ENCODE assay signal across 8 cellular contexts in the genomic region with DNA sequence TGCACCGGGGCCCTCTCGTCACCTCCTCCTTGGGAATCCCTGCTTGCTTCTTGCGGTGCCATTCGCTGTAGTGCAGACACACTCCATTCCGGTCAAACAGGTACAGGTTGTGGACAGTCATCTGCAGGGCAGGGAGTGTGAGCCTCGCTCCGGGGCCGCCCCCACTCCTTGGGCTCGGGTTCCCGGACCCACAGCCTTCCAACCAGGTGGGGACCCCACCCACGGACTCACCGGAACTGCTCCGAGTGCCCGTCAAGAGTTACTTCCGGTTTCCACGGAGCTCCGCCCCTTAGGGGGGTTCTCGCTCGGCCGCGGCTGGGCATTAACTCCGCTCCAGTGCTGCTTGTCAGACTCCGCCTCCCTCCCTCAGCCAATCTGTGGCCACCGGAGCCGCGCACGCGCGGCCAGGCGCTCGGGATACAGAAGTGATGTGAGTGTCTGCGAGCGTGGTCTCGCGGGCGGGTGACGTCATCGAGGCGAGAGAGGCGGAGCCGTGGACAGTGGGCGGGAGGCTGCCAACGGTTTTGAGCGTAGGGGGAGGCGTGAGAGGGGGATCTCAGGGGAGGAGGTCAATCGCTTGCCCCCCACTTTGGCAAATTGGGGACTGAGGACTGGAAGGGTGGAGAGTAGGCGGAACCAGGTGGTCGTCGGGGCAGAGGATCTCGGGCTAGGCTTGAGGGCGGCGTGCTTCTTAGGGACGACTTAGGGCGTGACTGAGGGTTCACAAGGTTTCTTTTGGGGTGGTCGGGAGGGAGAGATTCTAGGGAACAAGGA. TPM values are rescaled to one million over a fixed set of nuclear protein-coding genes. Genes with fewer than 3 reads are reported as not detected.
DNase-seq lines count a peak whose midpoint lies in the region; ATAC-seq and TF ChIP-seq lines count a peak whose summit lies in the region.

A gene with protein sequence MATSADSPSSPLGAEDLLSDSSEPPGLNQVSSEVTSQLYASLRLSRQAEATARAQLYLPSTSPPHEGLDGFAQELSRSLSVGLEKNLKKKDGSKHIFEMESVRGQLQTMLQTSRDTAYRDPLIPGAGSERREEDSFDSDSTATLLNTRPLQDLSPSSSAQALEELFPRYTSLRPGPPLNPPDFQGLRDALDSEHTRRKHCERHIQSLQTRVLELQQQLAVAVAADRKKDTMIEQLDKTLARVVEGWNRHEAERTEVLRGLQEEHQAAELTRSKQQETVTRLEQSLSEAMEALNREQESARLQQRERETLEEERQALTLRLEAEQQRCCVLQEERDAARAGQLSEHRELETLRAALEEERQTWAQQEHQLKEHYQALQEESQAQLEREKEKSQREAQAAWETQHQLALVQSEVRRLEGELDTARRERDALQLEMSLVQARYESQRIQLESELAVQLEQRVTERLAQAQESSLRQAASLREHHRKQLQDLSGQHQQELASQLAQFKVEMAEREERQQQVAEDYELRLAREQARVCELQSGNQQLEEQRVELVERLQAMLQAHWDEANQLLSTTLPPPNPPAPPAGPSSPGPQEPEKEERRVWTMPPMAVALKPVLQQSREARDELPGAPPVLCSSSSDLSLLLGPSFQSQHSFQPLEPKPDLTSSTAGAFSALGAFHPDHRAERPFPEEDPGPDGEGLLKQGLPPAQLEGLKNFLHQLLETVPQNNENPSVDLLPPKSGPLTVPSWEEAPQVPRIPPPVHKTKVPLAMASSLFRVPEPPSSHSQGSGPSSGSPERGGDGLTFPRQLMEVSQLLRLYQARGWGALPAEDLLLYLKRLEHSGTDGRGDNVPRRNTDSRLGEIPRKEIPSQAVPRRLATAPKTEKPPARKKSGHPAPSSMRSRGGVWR (plus strand): TSS at position 498 of the 774 bp plus-strand sequence. CDS start 874 bp downstream, outside the sequence.
A gene with protein sequence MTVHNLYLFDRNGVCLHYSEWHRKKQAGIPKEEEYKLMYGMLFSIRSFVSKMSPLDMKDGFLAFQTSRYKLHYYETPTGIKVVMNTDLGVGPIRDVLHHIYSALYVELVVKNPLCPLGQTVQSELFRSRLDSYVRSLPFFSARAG (minus strand): TSS at position 238 of the 774 bp plus-strand sequence. CDS start 117 bp downstream, at position 121.

- intact Hi-C loops in CD14-positive monocyte (cut with micrococcal nuclease): loop anchor here in 1 of 2 donors (5.0 kb wide), 1 partner anchor 90 kb away; no protein-coding TSS in a partner anchor

- peak within 1 kb of the TSS; percentile 95 to 100 (median 99) for H3K27ac Mint-ChIP-seq in CD14-positive monocyte

- WGBS in liver: under 1% methylated on average over 55 of the region's 55 CpGs

- peaks cover 0 to 2% (median 0%) of the 10 kb centered on the region in 7 donors for H3K9me3 Mint-ChIP-seq in CD14-positive monocyte

- H3K27me3 Mint-ChIP-seq in CD14-positive monocyte (ENCODE audit: low read depth in 3 of 3): peaks cover 0 to 4% (median 1%) of the 10 kb centered on the region in 3 donors

- peak within 1 kb of the TSS; percentile 97 to 100 for H3K4me3 Mint-ChIP-seq in CD14-positive monocyte

- peak; percentile 97 for ATAC-seq in GM19397 (IDR thresholded peaks at IDR 0.05; ENCODE audit: unreplicated experiment)
- peak; percentile 92 for ATAC-seq in HG03571 (IDR thresholded peaks at IDR 0.05; ENCODE audit: unreplicated experiment)

- H3K36me3 ChIP-seq in liver (ENCODE audit: control insufficient read depth in 4 of 4, insufficient read depth in 3 of 4, low read depth in 1 of 4, low read length in 3 of 4): peaks cover 0 to 12% (median 9%) of the 10 kb centered on the region in 4 donors

- H3K4me3 ChIP-seq in liver (ENCODE audit: low read depth in 1 of 3, low read length in 3 of 3): peak within 1 kb of the TSS; percentile 69 to 95 (median 86)

- peaks cover 5 to 27% (median 17%) of the 10 kb centered on the region in 4 donors for H3K4me1 ChIP-seq in liver (ENCODE audit: control insufficient read depth in 4 of 4, insufficient read depth in 4 of 4, low read length in 3 of 4)

- no peak for TF ChIP-seq RAD21 in liver (IDR thresholded peaks at IDR 0.05)

- DNase-seq in CD14-positive monocyte (ENCODE audit: low spot score) (peak; percentile 100), NCI-H82 (lab: John Stamatoyannopoulos, UW) (peak; percentile 100), dermis blood vessel endothelial cell (peak; percentile 99)
- peak; percentile 99 to 100 for DNase-seq in activated CD4-positive, alpha-beta T cell treated with anti-CD3 and anti-CD28 coated beads, Interleukin-2, amount 50 U/mL, for 48 hours
- DNase-seq in stimulated activated CD4-positive, alpha-beta T cell treated with anti-CD3 and anti-CD28 coated beads, Interleukin-4, amount 100 ng/mL, for 24 hours: peak; percentile 99

- peak within 1 kb of the TSS; percentile 8 to 88 for H3K9ac ChIP-seq in liver (ENCODE audit: low read depth in 1 of 2, low read length in 2 of 2)

- no peaks in the 10 kb centered on the region for H3K27me3 ChIP-seq in liver (ENCODE audit: control insufficient read depth in 4 of 4, insufficient read depth in 4 of 4, low read length in 3 of 4)

- H3K4me1 Mint-ChIP-seq in CD14-positive monocyte: peaks cover 44% of the 10 kb centered on the region

- H3K36me3 Mint-ChIP-seq in CD14-positive monocyte: peaks cover 35 to 52% of the 10 kb centered on the region in 2 donors

- H3K9me3 ChIP-seq in liver (ENCODE audit: control insufficient read depth in 4 of 4, low read length in 3 of 4): no peaks in the 10 kb centered on the region

- TF ChIP-seq CTCF in CD14-positive monocyte (IDR thresholded peaks at IDR 0.05) (no peak), liver (IDR thresholded peaks at IDR 0.05; ENCODE audit: low read depth, low read length, missing input control) (no peak)

- peak within 1 kb of the TSS; percentile 57 to 73 for H3K27ac ChIP-seq in liver (ENCODE audit: low read depth in 1 of 2, low read length in 2 of 2)

TF ChIP-seq in liver, 16 proteins besides CTCF, POLR2A, EP300 and RAD21 (continues in another document):
- TF ChIP-seq, protein P1, sequence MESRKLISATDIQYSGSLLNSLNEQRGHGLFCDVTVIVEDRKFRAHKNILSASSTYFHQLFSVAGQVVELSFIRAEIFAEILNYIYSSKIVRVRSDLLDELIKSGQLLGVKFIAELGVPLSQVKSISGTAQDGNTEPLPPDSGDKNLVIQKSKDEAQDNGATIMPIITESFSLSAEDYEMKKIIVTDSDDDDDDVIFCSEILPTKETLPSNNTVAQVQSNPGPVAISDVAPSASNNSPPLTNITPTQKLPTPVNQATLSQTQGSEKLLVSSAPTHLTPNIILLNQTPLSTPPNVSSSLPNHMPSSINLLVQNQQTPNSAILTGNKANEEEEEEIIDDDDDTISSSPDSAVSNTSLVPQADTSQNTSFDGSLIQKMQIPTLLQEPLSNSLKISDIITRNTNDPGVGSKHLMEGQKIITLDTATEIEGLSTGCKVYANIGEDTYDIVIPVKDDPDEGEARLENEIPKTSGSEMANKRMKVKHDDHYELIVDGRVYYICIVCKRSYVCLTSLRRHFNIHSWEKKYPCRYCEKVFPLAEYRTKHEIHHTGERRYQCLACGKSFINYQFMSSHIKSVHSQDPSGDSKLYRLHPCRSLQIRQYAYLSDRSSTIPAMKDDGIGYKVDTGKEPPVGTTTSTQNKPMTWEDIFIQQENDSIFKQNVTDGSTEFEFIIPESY (IDR thresholded peaks at IDR 0.05): peak; percentile 98
- TF ChIP-seq RXRA (IDR thresholded peaks at IDR 0.05) (peak; percentile 25 to 37), HNF4G (IDR thresholded peaks at IDR 0.05) (no peak), EGR1 (IDR thresholded peaks at IDR 0.05; ENCODE audit: low read depth in 2 of 2) (no peak), TAF1 (conservative IDR thresholded peaks at IDR 0.05) (no peak), YY1 (IDR thresholded peaks at IDR 0.05) (peak; percentile 58), FOXA2 (IDR thresholded peaks at IDR 0.05) (no peak), JUND (IDR thresholded peaks at IDR 0.05) (peak; percentile 77 to 85), FOXA1 (IDR thresholded peaks at IDR 0.05) (no peak)
- TF ChIP-seq, protein P2, sequence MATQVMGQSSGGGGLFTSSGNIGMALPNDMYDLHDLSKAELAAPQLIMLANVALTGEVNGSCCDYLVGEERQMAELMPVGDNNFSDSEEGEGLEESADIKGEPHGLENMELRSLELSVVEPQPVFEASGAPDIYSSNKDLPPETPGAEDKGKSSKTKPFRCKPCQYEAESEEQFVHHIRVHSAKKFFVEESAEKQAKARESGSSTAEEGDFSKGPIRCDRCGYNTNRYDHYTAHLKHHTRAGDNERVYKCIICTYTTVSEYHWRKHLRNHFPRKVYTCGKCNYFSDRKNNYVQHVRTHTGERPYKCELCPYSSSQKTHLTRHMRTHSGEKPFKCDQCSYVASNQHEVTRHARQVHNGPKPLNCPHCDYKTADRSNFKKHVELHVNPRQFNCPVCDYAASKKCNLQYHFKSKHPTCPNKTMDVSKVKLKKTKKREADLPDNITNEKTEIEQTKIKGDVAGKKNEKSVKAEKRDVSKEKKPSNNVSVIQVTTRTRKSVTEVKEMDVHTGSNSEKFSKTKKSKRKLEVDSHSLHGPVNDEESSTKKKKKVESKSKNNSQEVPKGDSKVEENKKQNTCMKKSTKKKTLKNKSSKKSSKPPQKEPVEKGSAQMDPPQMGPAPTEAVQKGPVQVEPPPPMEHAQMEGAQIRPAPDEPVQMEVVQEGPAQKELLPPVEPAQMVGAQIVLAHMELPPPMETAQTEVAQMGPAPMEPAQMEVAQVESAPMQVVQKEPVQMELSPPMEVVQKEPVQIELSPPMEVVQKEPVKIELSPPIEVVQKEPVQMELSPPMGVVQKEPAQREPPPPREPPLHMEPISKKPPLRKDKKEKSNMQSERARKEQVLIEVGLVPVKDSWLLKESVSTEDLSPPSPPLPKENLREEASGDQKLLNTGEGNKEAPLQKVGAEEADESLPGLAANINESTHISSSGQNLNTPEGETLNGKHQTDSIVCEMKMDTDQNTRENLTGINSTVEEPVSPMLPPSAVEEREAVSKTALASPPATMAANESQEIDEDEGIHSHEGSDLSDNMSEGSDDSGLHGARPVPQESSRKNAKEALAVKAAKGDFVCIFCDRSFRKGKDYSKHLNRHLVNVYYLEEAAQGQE (IDR thresholded peaks at IDR 0.05): peak; percentile 44
- TF ChIP-seq, protein P3, sequence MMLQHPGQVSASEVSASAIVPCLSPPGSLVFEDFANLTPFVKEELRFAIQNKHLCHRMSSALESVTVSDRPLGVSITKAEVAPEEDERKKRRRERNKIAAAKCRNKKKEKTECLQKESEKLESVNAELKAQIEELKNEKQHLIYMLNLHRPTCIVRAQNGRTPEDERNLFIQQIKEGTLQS (IDR thresholded peaks at IDR 0.05): peak; percentile 62
- TF ChIP-seq, protein P4, sequence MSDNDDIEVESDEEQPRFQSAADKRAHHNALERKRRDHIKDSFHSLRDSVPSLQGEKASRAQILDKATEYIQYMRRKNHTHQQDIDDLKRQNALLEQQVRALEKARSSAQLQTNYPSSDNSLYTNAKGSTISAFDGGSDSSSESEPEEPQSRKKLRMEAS (IDR thresholded peaks at IDR 0.05): peak; percentile 11

RNA-seq across cellular contexts. Expression of the first gene that starts in this region (rescaled TPM):
- 1 to 10 TPM; 4.7 to 6.5 TPM for polyA plus RNA-seq in CD14-positive monocyte
- total RNA-seq in dermis blood vessel endothelial cell: 17.4 and 21.8 TPM in 2 replicates
- 10 to 100 TPM; 10.5 to 12.0 TPM for total RNA-seq in liver
- polyA plus RNA-seq in liver: 1 to 10 TPM; 2.2 to 6.7 TPM

RNA-seq across cellular contexts. Expression of the second gene that starts in this region (rescaled TPM):
- polyA plus RNA-seq in CD14-positive monocyte (100 to 1,000 TPM; 172 to 224 TPM), liver (10 to 100 TPM; 95.9 to 96.9 TPM)
- total RNA-seq in dermis blood vessel endothelial cell (46.1 and 67.5 TPM in 2 replicates), liver (10 to 100 TPM; 15.9 to 18.4 TPM)

Comparison
In these comparisons a context has a peak if more than half of its experiments do, and no peak if none do; other contexts are left out.
1. Peak in every context shown above with its lines: DNase-seq, ATAC-seq, H3K4me3 ChIP-seq and H3K27ac ChIP-seq.